ENCODE assay signal across 12 cellular contexts in the genomic region with DNA sequence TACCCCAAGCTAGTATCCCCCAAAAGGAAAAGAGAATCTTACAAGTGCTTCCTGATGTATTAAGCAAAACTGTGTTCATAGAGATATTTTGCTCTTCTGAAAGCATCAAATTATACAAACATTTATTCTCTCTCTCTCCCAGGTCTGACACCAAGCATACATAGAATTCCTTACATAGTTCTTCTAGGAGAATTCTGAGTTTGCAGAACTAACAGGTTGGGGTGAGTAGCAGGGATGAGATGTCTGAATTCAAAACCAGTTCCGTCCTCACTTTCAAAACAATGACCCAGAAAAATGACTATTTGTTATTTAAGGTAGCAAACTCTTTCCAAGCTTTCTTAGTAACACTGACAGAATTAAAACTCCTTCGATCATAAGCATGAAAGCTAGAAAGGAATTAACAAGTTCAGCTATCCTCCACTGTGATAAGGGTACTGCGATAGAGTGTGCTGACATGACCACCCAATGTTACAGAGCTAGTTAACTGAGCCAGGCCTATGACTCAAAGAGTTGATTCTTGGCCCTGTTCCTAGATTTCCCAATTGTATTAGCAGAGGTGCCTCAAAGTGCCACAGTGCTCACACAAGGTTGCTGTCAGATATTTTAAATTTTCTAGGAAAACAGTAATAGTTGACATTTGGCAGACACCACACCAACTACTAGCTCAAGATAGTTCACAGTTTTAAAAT.
DNase-seq lines count a peak whose midpoint lies in the region; ATAC-seq lines count a peak whose summit lies in the region.
"Had no signal": no experiment of that assay in that cellular context is flagged by ENCODE, and none has a peak within 500 bp of the region (broad histone marks: within the 10 kb centered on the region; RNA-seq: fewer than 3 reads in every experiment).

No MANE protein-coding gene starts in this region.

- POLR2A ChIA-PET in activated CD4-positive, alpha-beta T cell treated with anti-CD3 and anti-CD28 coated beads for 36 hours (lab: Charles Lee): interaction anchor here (0.6 kb wide), 1 partner anchor 33 kb away, joined by 3 read pairs; no protein-coding TSS in a partner anchor

- peak overlapping the region in 1 of 2 experiments; percentile 43 for H3K18ac ChIP-seq in mesenchymal stem cell (ENCODE audit: low read depth in 1 of 2, low read length in 2 of 2)

- ATAC-seq in esophagus mucosa (peak; percentile 55), HG02884 (IDR thresholded peaks at IDR 0.05; ENCODE audit: unreplicated experiment) (no peak)
- no peak for ATAC-seq in activated CD4-positive, alpha-beta T cell treated with anti-CD3 and anti-CD28 coated beads for 36 hours
- ATAC-seq: T-helper 17 cell had no signal

- H3K14ac ChIP-seq in mesenchymal stem cell (ENCODE audit: low read length in 2 of 2): no peak overlapping the region

- peak overlapping the region; percentile 11 for H3K4me2 ChIP-seq in mesenchymal stem cell (ENCODE audit: low read length, poor library complexity, severe bottlenecking)

- no peak overlapping the region for H3K4me3 Mint-ChIP-seq in activated CD4-positive, alpha-beta T cell treated with anti-CD3 and anti-CD28 coated beads for 36 hours
- H3K4me3 Mint-ChIP-seq in activated T-cell treated with anti-CD3 and anti-CD28 coated beads, Interleukin-2, amount 50 U/mL, for 24 hours: no peak overlapping the region
- H3K4me3 Mint-ChIP-seq: T-helper 17 cell had no signal

- H3K4me1 Mint-ChIP-seq in activated CD4-positive, alpha-beta T cell treated with anti-CD3 and anti-CD28 coated beads for 36 hours: peaks cover 11% of the 10 kb centered on the region
- H3K4me1 Mint-ChIP-seq in activated T-cell treated with anti-CD3 and anti-CD28 coated beads, Interleukin-2, amount 50 U/mL, for 24 hours (ENCODE audit: low read depth): peaks cover 9% of the 10 kb centered on the region

- no peak overlapping the region for H3K4ac ChIP-seq in mesenchymal stem cell (ENCODE audit: low read depth in 1 of 2, low read length in 2 of 2)

- no peak overlapping the region for H2BK120ac ChIP-seq in mesenchymal stem cell (ENCODE audit: low read depth, low read length)

- no peaks in the 10 kb centered on the region for H3K27me3 ChIP-seq in mesenchymal stem cell (ENCODE audit: control insufficient read depth in 1 of 2, insufficient read depth in 1 of 2, low read length in 2 of 2)

- 61% methylated on average over 2 of the region's 3 CpGs for WGBS in mesenchymal stem cell

- H3K27ac Mint-ChIP-seq in activated CD4-positive, alpha-beta T cell treated with anti-CD3 and anti-CD28 coated beads for 36 hours: no peak overlapping the region
- no peak overlapping the region for H3K27ac Mint-ChIP-seq in activated T-cell treated with anti-CD3 and anti-CD28 coated beads, Interleukin-2, amount 50 U/mL, for 24 hours
- H3K27ac Mint-ChIP-seq: T-helper 17 cell had no signal

- no peaks in the 10 kb centered on the region for H3K9me3 ChIP-seq in mesenchymal stem cell (ENCODE audit: control insufficient read depth, low read length)

- no peak overlapping the region for H3K23ac ChIP-seq in mesenchymal stem cell (ENCODE audit: low read length in 2 of 2)

- H3K9ac ChIP-seq in mesenchymal stem cell (ENCODE audit: low read length): no peak overlapping the region

- intact Hi-C loops in activated CD4-positive, alpha-beta T cell treated with anti-CD3 and anti-CD28 coated beads for 36 hours (cut with DNase I, micrococcal nuclease): no loop called here

- DNase-seq in AG08396 (ENCODE audit: low spot score) (peak; percentile 40), NCI-H446 treated with DMSO at 0.1 percent for 48 hours (lab: John Stamatoyannopoulos, UW) (peak; percentile 44), mesenchymal stem cell (peak; percentile 78), HCEC 1CT (no peak)
- no peak for DNase-seq in activated CD4-positive, alpha-beta T cell treated with anti-CD3 and anti-CD28 coated beads for 36 hours
- no peak for DNase-seq in activated T-cell treated with anti-CD3 and anti-CD28 coated beads, Interleukin-2, amount 50 U/mL, for 24 hours
- DNase-seq: C1 segment of cervical spinal cord, NCI-H1105, T-helper 17 cell had no signal

- no peaks in the 10 kb centered on the region for H3K79me1 ChIP-seq in mesenchymal stem cell (replicated peaks; ENCODE audit: low read length, poor library complexity, severe bottlenecking)

- peaks cover 15% of the 10 kb centered on the region for H3K27me3 Mint-ChIP-seq in activated CD4-positive, alpha-beta T cell treated with anti-CD3 and anti-CD28 coated beads for 36 hours
- peaks cover 13% of the 10 kb centered on the region for H3K27me3 Mint-ChIP-seq in activated T-cell treated with anti-CD3 and anti-CD28 coated beads, Interleukin-2, amount 50 U/mL, for 24 hours

- CTCF ChIA-PET in activated CD4-positive, alpha-beta T cell treated with anti-CD3 and anti-CD28 coated beads for 36 hours (lab: Charles Lee): interaction anchor here (0.6 to 1.4 kb wide), 2 partner anchors 9 to 196 kb away, joined by 3 to 4 read pairs; no protein-coding TSS in a partner anchor

- no peak overlapping the region for H4K91ac ChIP-seq in mesenchymal stem cell (ENCODE audit: low read length)

- no peaks in the 10 kb centered on the region for H3K36me3 ChIP-seq in mesenchymal stem cell (ENCODE audit: control insufficient read depth in 1 of 2, insufficient read depth in 2 of 2, low read depth in 1 of 2, low read length in 2 of 2)

- H3K27ac ChIP-seq in mesenchymal stem cell (ENCODE audit: low read length, poor library complexity, severe bottlenecking): peak overlapping the region; percentile 88
- H3K27ac ChIP-seq: skin epidermis had no signal

- no peaks in the 10 kb centered on the region for H3K9me3 Mint-ChIP-seq in activated CD4-positive, alpha-beta T cell treated with anti-CD3 and anti-CD28 coated beads for 36 hours (ENCODE audit: low read depth)
- no peaks in the 10 kb centered on the region for H3K9me3 Mint-ChIP-seq in activated T-cell treated with anti-CD3 and anti-CD28 coated beads, Interleukin-2, amount 50 U/mL, for 24 hours

- H3K4me3 ChIP-seq in mesenchymal stem cell (ENCODE audit: insufficient read depth in 1 of 2, low read depth in 1 of 2, low read length in 2 of 2): no peak overlapping the region
- H3K4me3 ChIP-seq: skin epidermis had no signal

- H2AFZ ChIP-seq in mesenchymal stem cell (ENCODE audit: low read depth, low read length): no peak overlapping the region

- H3K4me1 ChIP-seq in mesenchymal stem cell (ENCODE audit: control insufficient read depth, insufficient read depth, low read depth, low read length): peaks cover 4% of the 10 kb centered on the region

- no peak overlapping the region for H2BK5ac ChIP-seq in mesenchymal stem cell (ENCODE audit: low read depth, low read length, poor library complexity, severe bottlenecking)

- no peaks in the 10 kb centered on the region for H3K36me3 Mint-ChIP-seq in activated CD4-positive, alpha-beta T cell treated with anti-CD3 and anti-CD28 coated beads for 36 hours (ENCODE audit: low read depth)
- no peaks in the 10 kb centered on the region for H3K36me3 Mint-ChIP-seq in activated T-cell treated with anti-CD3 and anti-CD28 coated beads, Interleukin-2, amount 50 U/mL, for 24 hours (ENCODE audit: low read depth)

- H4K8ac ChIP-seq in mesenchymal stem cell (ENCODE audit: low read length): peak overlapping the region; percentile 37

- no peak overlapping the region for H2BK15ac ChIP-seq in mesenchymal stem cell (ENCODE audit: low read depth, poor library complexity, severe bottlenecking)

- peak overlapping the region in 1 of 2 experiments; percentile 24 for H2BK12ac ChIP-seq in mesenchymal stem cell (ENCODE audit: low read length in 2 of 2)

- no peak overlapping the region for H2AK5ac ChIP-seq in mesenchymal stem cell (ENCODE audit: low read length, severe bottlenecking)

Comparison
In these comparisons a context has a peak if more than half of its experiments do, and no peak if none do; other contexts are left out.
1. DNase-seq: peak in AG08396 (single experiment), NCI-H446 treated with DMSO at 0.1 percent for 48 hours (single experiment) and mesenchymal stem cell (single experiment); none in activated CD4-positive, alpha-beta T cell treated with anti-CD3 and anti-CD28 coated beads for 36 hours (single experiment), activated T-cell treated with anti-CD3 and anti-CD28 coated beads, Interleukin-2, amount 50 U/mL, for 24 hours (single experiment) and HCEC 1CT (single experiment).